In genomic region chr10:30058111-30058510, GRCh38 we compare ENCODE assay signal across 8 cellular contexts. TPM values are rescaled to one million over a fixed set of nuclear protein-coding genes. Genes with fewer than 3 reads are reported as not detected.
DNase-seq lines count a peak whose midpoint lies in the region; ATAC-seq and TF ChIP-seq lines count a peak whose summit lies in the region.

No MANE protein-coding gene starts in this region.

- no peaks in the 10 kb centered on the region for H3K9me3 ChIP-seq in heart left ventricle
- H3K9me3 ChIP-seq in vagina = no peaks in the 10 kb centered on the region

- no peak for TF ChIP-seq POLR2A in heart left ventricle (IDR thresholded peaks at IDR 0.05)
- TF ChIP-seq POLR2A in vagina (IDR thresholded peaks at IDR 0.05) = no peak

- peaks cover 0 to 42% (median 0%) of the 10 kb centered on the region in 9 donors for H3K27me3 ChIP-seq in heart left ventricle
- peaks cover 0 to 19% (median 0%) of the 10 kb centered on the region in 45 donors for H3K27me3 ChIP-seq in dorsolateral prefrontal cortex
- H3K27me3 ChIP-seq in vagina = no peaks in the 10 kb centered on the region

- peaks cover 3 to 7% of the 10 kb centered on the region in 2 donors for H3K36me3 Mint-ChIP-seq in naive B cell

- TF ChIP-seq CTCF in heart left ventricle (IDR thresholded peaks at IDR 0.05) (no peak), dorsolateral prefrontal cortex (IDR thresholded peaks at IDR 0.05 in 54 of 56, conservative IDR thresholded peaks at IDR 0.05 in 2 of 56; ENCODE audit: low read depth in 1 of 56, partially characterized antibody in 56 of 56) (no peak), vagina (IDR thresholded peaks at IDR 0.05) (no peak), GM10248 (IDR thresholded peaks at IDR 0.05; ENCODE audit: control extremely low read depth, extremely low read depth, low read depth, missing control alignments) (no peak)

- H3K9me3 Mint-ChIP-seq in naive B cell = peaks cover 0 to 4% (median 0%) of the 10 kb centered on the region in 7 donors

- H3K27me3 Mint-ChIP-seq in naive B cell = peaks cover 49 to 57% (median 52%) of the 10 kb centered on the region in 3 donors

- H3K36me3 ChIP-seq in heart left ventricle (no peaks in the 10 kb centered on the region), vagina (no peaks in the 10 kb centered on the region)

- H3K27ac Mint-ChIP-seq in naive B cell = peak overlapping the region in 1 of 6 donors; percentile 79

- POLR2A ChIA-PET in GM10248 (lab: Yijun Ruan, JAX) = no interaction called here

- H3K4me3 ChIP-seq in heart left ventricle = peak overlapping the region; percentile 72 to 97 (median 85)
- peak overlapping the region in 58 of 59 donors; percentile 50 to 84 (median 70) for H3K4me3 ChIP-seq in dorsolateral prefrontal cortex
- peak overlapping the region; percentile 70 to 99 for H3K4me3 ChIP-seq in vagina

- 51 to 73% (median 63%) methylated on average over 10 of the region's 10 CpGs for WGBS in heart left ventricle, 4 donors

- peaks cover 8 to 13% (median 9%) of the 10 kb centered on the region in 3 donors for H3K4me1 Mint-ChIP-seq in naive B cell

- DNase-seq in heart left ventricle = no peak
- DNase-seq in Right ventricle myocardium superior = no peak
- no peak for DNase-seq in dorsolateral prefrontal cortex
- no peak for DNase-seq in naive B cell
- DNase-seq in vagina (ENCODE audit: extremely low spot score in 2 of 2) = no peak
- no peak for DNase-seq in GM10248 (ENCODE audit: extremely low spot score)
- no peak for DNase-seq in H4 (ENCODE audit: low spot score)

- peak in 2 of 4 donors; percentile 17 to 55 for ATAC-seq in heart left ventricle
- ATAC-seq in Right ventricle myocardium superior (ENCODE audit: poor library complexity) = no peak
- ATAC-seq in naive B cell (ENCODE audit: low read depth in 2 of 2) = no peak
- no peak for ATAC-seq in HG03432 (IDR thresholded peaks at IDR 0.05; ENCODE audit: unreplicated experiment)

- H3K4me3 Mint-ChIP-seq in naive B cell = peak overlapping the region; percentile 62 to 87 (median 78)

- H3K27ac ChIP-seq in heart left ventricle = peak overlapping the region; percentile 90 to 98 (median 94)
- peak overlapping the region in 53 of 59 donors; percentile 26 to 92 (median 83) for H3K27ac ChIP-seq in dorsolateral prefrontal cortex
- H3K27ac ChIP-seq in vagina = peak overlapping the region; percentile 73

- intact Hi-C loops in heart left ventricle (cut with DNase I) (loop anchor here in 4 of 10 donors (2.0 to 10.0 kb wide), 3 partner anchors 59 to 129 kb away; no protein-coding TSS in a partner anchor), Right ventricle myocardium superior (cut with DNase I) (no loop called here), dorsolateral prefrontal cortex (cut with DNase I) (no loop called here), vagina (cut with DNase I) (loop anchor here (5.0 kb wide), 1 partner anchor 321 kb away; no protein-coding TSS in a partner anchor)

- peaks cover 0 to 45% (median 20%) of the 10 kb centered on the region in 12 donors for H3K4me1 ChIP-seq in heart left ventricle
- peaks cover 12% of the 10 kb centered on the region for H3K4me1 ChIP-seq in vagina

- CTCF ChIA-PET in GM10248 (lab: Yijun Ruan, JAX) = no interaction called here

RNA-seq across cellular contexts. Expression of gene JCAD, which starts 1.3 kb away (rescaled TPM):
- total RNA-seq in heart left ventricle (10 to 100 TPM; 10.4 to 51.7 (median 22.7) TPM), Right ventricle myocardium superior (25.5 TPM), dorsolateral prefrontal cortex (10 to 100 TPM; 15.5 to 74.8 (median 44.0) TPM), vagina (40.3 TPM)
- polyA plus RNA-seq in heart left ventricle (10 to 100 TPM; 10.4 to 10.5 TPM), naive B cell (ENCODE audit: low read depth in 6 of 6) (1 to 10 TPM in 1 of 6 donors, under 1 TPM in 1, not detected in 4; 0.07 to 1.6 TPM)
- total RNA-seq in H4 (2014; rRNA removed; shearing (Covaris generic)) = 4.1 and 5.2 TPM in 2 replicates
